ENCODE assay signal across 13 cellular contexts in genomic region chr5:37696190-37697021, GRCh38.
DNase-seq lines count a peak whose midpoint lies in the region; ATAC-seq, FAIRE-seq and TF ChIP-seq lines count a peak whose summit lies in the region.
"Had no signal": no experiment of that assay in that cellular context is flagged by ENCODE, and none has a peak within 500 bp of the region (broad histone marks: within the 10 kb centered on the region; RNA-seq: fewer than 3 reads in every experiment).

No MANE protein-coding gene starts in this region.

- CTCF ChIA-PET in T-cell (lab: Charles Lee): no interaction called here

- no peak overlapping the region for H3K4me3 ChIP-seq in fibroblast of the aortic adventitia (ENCODE audit: low read depth, low read length)
- H3K4me3 ChIP-seq: coronary artery, vagina had no signal

- peak; percentile 93 for FAIRE-seq in RCC 7860 (lab: Jason Lieb, UNC)

- DNase-seq in activated naive CD8-positive, alpha-beta T cell treated with anti-CD3 and anti-CD28 coated beads, Interleukin-2, amount 50 U/mL, for 24 hours: no peak
- DNase-seq in activated naive CD8-positive, alpha-beta T cell treated with anti-CD3 and anti-CD28 coated beads for 36 hours: no peak
- peak; percentile 91 for DNase-seq in RCC 7860 (ENCODE audit: low spot score)
- DNase-seq in fibroblast of the aortic adventitia (ENCODE audit: low read depth): peak; percentile 61
- DNase-seq in T-helper 2 cell: no peak
- no peak for DNase-seq in SIG-M5 (lab: John Stamatoyannopoulos, UW)
- no peak for DNase-seq in T-cell
- DNase-seq: AML-193, NCI-H1417 treated with DMSO at 0.1 percent for 48 hours, nucleus accumbens had no signal

- peaks cover 9% of the 10 kb centered on the region for H3K9me3 Mint-ChIP-seq in activated naive CD8-positive, alpha-beta T cell treated with anti-CD3 and anti-CD28 coated beads, Interleukin-2, amount 50 U/mL, for 24 hours
- H3K9me3 Mint-ChIP-seq in activated naive CD8-positive, alpha-beta T cell treated with anti-CD3 and anti-CD28 coated beads for 36 hours: peaks cover 18% of the 10 kb centered on the region
- peaks cover 8 to 13% (median 12%) of the 10 kb centered on the region in 3 donors for H3K9me3 Mint-ChIP-seq in T-cell

- peaks cover 22% of the 10 kb centered on the region for H3K36me3 Mint-ChIP-seq in activated naive CD8-positive, alpha-beta T cell treated with anti-CD3 and anti-CD28 coated beads, Interleukin-2, amount 50 U/mL, for 24 hours (ENCODE audit: low read depth)
- H3K36me3 Mint-ChIP-seq in activated naive CD8-positive, alpha-beta T cell treated with anti-CD3 and anti-CD28 coated beads for 36 hours: peaks cover 23% of the 10 kb centered on the region
- H3K36me3 Mint-ChIP-seq in T-cell: peaks cover 76% of the 10 kb centered on the region

- no peaks in the 10 kb centered on the region for H3K4me1 Mint-ChIP-seq in activated naive CD8-positive, alpha-beta T cell treated with anti-CD3 and anti-CD28 coated beads, Interleukin-2, amount 50 U/mL, for 24 hours
- H3K4me1 Mint-ChIP-seq in activated naive CD8-positive, alpha-beta T cell treated with anti-CD3 and anti-CD28 coated beads for 36 hours: no peaks in the 10 kb centered on the region
- H3K4me1 Mint-ChIP-seq in T-cell: no peaks in the 10 kb centered on the region

- TF ChIP-seq CTCF in fibroblast of the aortic adventitia (IDR thresholded peaks at IDR 0.05; ENCODE audit: insufficient read depth, low read length): no peak

- ATAC-seq in activated naive CD8-positive, alpha-beta T cell treated with anti-CD3 and anti-CD28 coated beads, Interleukin-2, amount 50 U/mL, for 24 hours: peak; percentile 28
- no peak for ATAC-seq in GM18867 (IDR thresholded peaks at IDR 0.05; ENCODE audit: unreplicated experiment)
- ATAC-seq in T-cell (replicated peaks in 1 of 4): no peak

- H3K4me3 Mint-ChIP-seq in activated naive CD8-positive, alpha-beta T cell treated with anti-CD3 and anti-CD28 coated beads, Interleukin-2, amount 50 U/mL, for 24 hours: no peak overlapping the region
- no peak overlapping the region for H3K4me3 Mint-ChIP-seq in activated naive CD8-positive, alpha-beta T cell treated with anti-CD3 and anti-CD28 coated beads for 36 hours
- H3K4me3 Mint-ChIP-seq in T-cell: no peak overlapping the region

- no peak overlapping the region for H3K27ac Mint-ChIP-seq in activated naive CD8-positive, alpha-beta T cell treated with anti-CD3 and anti-CD28 coated beads, Interleukin-2, amount 50 U/mL, for 24 hours
- no peak overlapping the region for H3K27ac Mint-ChIP-seq in activated naive CD8-positive, alpha-beta T cell treated with anti-CD3 and anti-CD28 coated beads for 36 hours
- no peak overlapping the region for H3K27ac Mint-ChIP-seq in T-cell

- POLR2A ChIA-PET in T-cell (lab: Charles Lee): no interaction called here

- H3K27me3 Mint-ChIP-seq in activated naive CD8-positive, alpha-beta T cell treated with anti-CD3 and anti-CD28 coated beads, Interleukin-2, amount 50 U/mL, for 24 hours: no peaks in the 10 kb centered on the region
- H3K27me3 Mint-ChIP-seq in activated naive CD8-positive, alpha-beta T cell treated with anti-CD3 and anti-CD28 coated beads for 36 hours: no peaks in the 10 kb centered on the region
- H3K27me3 Mint-ChIP-seq in T-cell: no peaks in the 10 kb centered on the region

Comparison
In these comparisons a context has a peak if more than half of its experiments do, and no peak if none do; other contexts are left out.
1. DNase-seq: peak in RCC 7860 (single experiment) and fibroblast of the aortic adventitia (single experiment); none in activated naive CD8-positive, alpha-beta T cell treated with anti-CD3 and anti-CD28 coated beads, Interleukin-2, amount 50 U/mL, for 24 hours (single experiment), activated naive CD8-positive, alpha-beta T cell treated with anti-CD3 and anti-CD28 coated beads for 36 hours (single experiment), T-helper 2 cell (0 of 5), SIG-M5 (single experiment) and T-cell (0 of 34).